Comparison of ENCODE assay signal across 23 cellular contexts in the genomic region with DNA sequence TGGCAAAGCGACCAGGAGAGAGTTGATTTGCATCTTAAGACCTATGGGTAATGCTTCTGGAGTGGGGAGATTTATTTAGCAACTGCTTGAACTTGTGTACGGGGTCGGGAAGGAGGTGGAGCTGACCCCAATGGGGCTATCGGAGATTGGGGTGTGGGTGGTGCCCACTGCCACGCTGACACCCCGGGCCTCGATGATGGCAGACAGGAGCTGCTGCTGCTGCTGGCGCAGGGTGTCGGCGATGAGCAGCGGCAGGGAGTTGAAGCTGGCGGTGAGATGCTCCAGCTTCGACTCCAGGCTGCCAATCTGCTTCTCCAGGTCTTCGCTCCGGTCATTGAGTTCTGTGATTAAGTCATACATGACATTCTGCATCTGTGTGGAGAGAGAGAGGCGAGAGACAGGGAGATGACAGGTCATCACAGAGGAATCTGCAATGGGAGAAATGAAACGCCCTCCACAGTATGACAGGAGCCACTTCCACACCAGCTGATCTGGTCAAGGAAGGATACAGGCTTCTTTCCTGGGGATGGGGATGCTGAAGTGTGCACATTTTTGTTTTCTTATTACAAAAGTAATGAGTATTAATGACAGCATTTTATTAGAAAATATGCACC.
DNase-seq lines count a peak whose midpoint lies in the region; ATAC-seq, FAIRE-seq and TF ChIP-seq lines count a peak whose summit lies in the region.
"Had no signal": no experiment of that assay in that cellular context is flagged by ENCODE, and none has a peak within 500 bp of the region (broad histone marks: within the 10 kb centered on the region; RNA-seq: fewer than 3 reads in every experiment).

No MANE protein-coding gene starts in this region.

- TF ChIP-seq CTCF in left ventricle myocardium inferior (IDR thresholded peaks at IDR 0.05; ENCODE audit: borderline replicate concordance): no peak
- TF ChIP-seq CTCF in bronchial epithelial cell (IDR thresholded peaks at IDR 0.05; ENCODE audit: insufficient read depth, low read length, severe bottlenecking): no peak
- no peak for TF ChIP-seq CTCF in lower lobe of right lung (IDR thresholded peaks at IDR 0.05)
- no peak for TF ChIP-seq CTCF in upper lobe of right lung (IDR thresholded peaks at IDR 0.05)

- POLR2A ChIA-PET in CD4-positive, alpha-beta memory T cell (lab: Charles Lee; ENCODE audit: partially characterized antibody): no interaction called here

- no peaks in the 10 kb centered on the region for H3K9me3 ChIP-seq in left ventricle myocardium inferior (replicated peaks)
- H3K9me3 ChIP-seq in lower lobe of right lung: no peaks in the 10 kb centered on the region
- H3K9me3 ChIP-seq in upper lobe of right lung: no peaks in the 10 kb centered on the region
- no peaks in the 10 kb centered on the region for H3K9me3 ChIP-seq in CD4-positive, alpha-beta memory T cell (ENCODE audit: control insufficient read depth in 1 of 2, low read length in 2 of 2)
- no peaks in the 10 kb centered on the region for H3K9me3 ChIP-seq in HAP-1

- FAIRE-seq in bronchial epithelial cell (lab: Jason Lieb, UNC): no peak
- FAIRE-seq: A204.1, D721Med, RCC 7860 had no signal

- in situ Hi-C loops in HAP-1 (cut with MboI; ENCODE audit: low sequenced_read_pairs): no loop called here

- H3K4me1 Mint-ChIP-seq in CD4-positive, alpha-beta memory T cell: no peaks in the 10 kb centered on the region
- H3K4me1 Mint-ChIP-seq: B cell, CD14-positive monocyte had no signal

- H3K4me3 ChIP-seq in left ventricle myocardium inferior (no peak overlapping the region), bronchial epithelial cell (ENCODE audit: low read depth, low read length) (no peak overlapping the region), lower lobe of right lung (no peak overlapping the region), upper lobe of right lung (no peak overlapping the region), HAP-1 (no peak overlapping the region)
- H3K4me3 ChIP-seq in CD4-positive, alpha-beta memory T cell (ENCODE audit: low read length in 2 of 2): no peak overlapping the region

- CTCF ChIA-PET in CD4-positive, alpha-beta memory T cell (lab: Charles Lee; ENCODE audit: partially characterized antibody): no interaction called here

- no peaks in the 10 kb centered on the region for H3K9me3 Mint-ChIP-seq in CD4-positive, alpha-beta memory T cell
- H3K9me3 Mint-ChIP-seq: H9 had no signal

- H3K27me3 ChIP-seq in left ventricle myocardium inferior (ENCODE audit: low read depth): no peaks in the 10 kb centered on the region
- H3K27me3 ChIP-seq in bronchial epithelial cell (ENCODE audit: control insufficient read depth, insufficient read depth, low read length): peaks cover 2% of the 10 kb centered on the region
- H3K27me3 ChIP-seq in lower lobe of right lung (ENCODE audit: low read depth): no peaks in the 10 kb centered on the region
- H3K27me3 ChIP-seq in upper lobe of right lung: no peaks in the 10 kb centered on the region
- H3K27me3 ChIP-seq in CD4-positive, alpha-beta memory T cell (ENCODE audit: insufficient read depth, low read length): peaks cover 3% of the 10 kb centered on the region
- H3K27me3 ChIP-seq in HAP-1 (ENCODE audit: low read depth): peaks cover 6% of the 10 kb centered on the region

- H3K4me1 ChIP-seq in left ventricle myocardium inferior (peaks cover 22% of the 10 kb centered on the region), lower lobe of right lung (no peaks in the 10 kb centered on the region), upper lobe of right lung (no peaks in the 10 kb centered on the region), HAP-1 (no peaks in the 10 kb centered on the region)
- H3K4me1 ChIP-seq in CD4-positive, alpha-beta memory T cell (ENCODE audit: insufficient read depth, low read length): no peaks in the 10 kb centered on the region

- peaks cover 10% of the 10 kb centered on the region in 2 donors for H3K27me3 Mint-ChIP-seq in CD4-positive, alpha-beta memory T cell

- DNase-seq in left ventricle myocardium superior (no peak), left ventricle myocardium inferior (no peak), bronchial epithelial cell (ENCODE audit: low read depth) (peak; percentile 21), lower lobe of right lung (no peak), upper lobe of right lung (no peak), HAP-1 (ENCODE audit: low spot score in 2 of 2) (no peak), H4 (ENCODE audit: low spot score) (no peak)
- no peak for DNase-seq in CD4-positive, alpha-beta memory T cell
- DNase-seq: DMS53, GF-D8, H9, KG1, NCI-H1092 treated with DMSO at 0.1 percent for 48 hours, NCI-H146, NCI-H2029, NCI-H524 treated with DMSO at 0.1 percent for 48 hours, OCI-M1 had no signal

- H3K27ac ChIP-seq in left ventricle myocardium inferior (replicated peaks) (no peak overlapping the region), lower lobe of right lung (no peak overlapping the region), upper lobe of right lung (no peak overlapping the region)
- no peak overlapping the region for H3K27ac ChIP-seq in CD4-positive, alpha-beta memory T cell (ENCODE audit: low read depth, low read length)
- H3K27ac ChIP-seq: HL-60 had no signal

- peaks cover 7% of the 10 kb centered on the region for H3K36me3 ChIP-seq in left ventricle myocardium inferior
- H3K36me3 ChIP-seq in bronchial epithelial cell (ENCODE audit: control insufficient read depth, insufficient read depth, low read length): no peaks in the 10 kb centered on the region
- peaks cover 4% of the 10 kb centered on the region for H3K36me3 ChIP-seq in lower lobe of right lung
- H3K36me3 ChIP-seq in upper lobe of right lung: no peaks in the 10 kb centered on the region
- no peaks in the 10 kb centered on the region for H3K36me3 ChIP-seq in CD4-positive, alpha-beta memory T cell (ENCODE audit: insufficient read depth, low read length)
- no peaks in the 10 kb centered on the region for H3K36me3 ChIP-seq in HAP-1 (replicated peaks)

- no peak overlapping the region for H3K27ac Mint-ChIP-seq in CD4-positive, alpha-beta memory T cell
- H3K27ac Mint-ChIP-seq: B cell had no signal

- H3K36me3 Mint-ChIP-seq in CD4-positive, alpha-beta memory T cell: no peaks in the 10 kb centered on the region
- H3K36me3 Mint-ChIP-seq: CD14-positive monocyte had no signal

- ATAC-seq in left ventricle myocardium superior: peak; percentile 61
- peak; percentile 32 to 57 for ATAC-seq in lower lobe of right lung
- ATAC-seq in upper lobe of right lung: peak; percentile 49

- intact Hi-C loops in left ventricle myocardium superior (cut with micrococcal nuclease) (no loop called here), left ventricle myocardium inferior (cut with micrococcal nuclease) (no loop called here), lower lobe of right lung (cut with DNase I) (no loop called here), upper lobe of right lung (cut with DNase I) (no loop called here)
- intact Hi-C loops in CD4-positive, alpha-beta memory T cell (cut with micrococcal nuclease): no loop called here

- H3K4me3 Mint-ChIP-seq in CD4-positive, alpha-beta memory T cell: no peak overlapping the region
- H3K4me3 Mint-ChIP-seq: B cell, CD14-positive monocyte, H9 had no signal
